ENCODE assay signal across 1 cellular context in the genomic region with DNA sequence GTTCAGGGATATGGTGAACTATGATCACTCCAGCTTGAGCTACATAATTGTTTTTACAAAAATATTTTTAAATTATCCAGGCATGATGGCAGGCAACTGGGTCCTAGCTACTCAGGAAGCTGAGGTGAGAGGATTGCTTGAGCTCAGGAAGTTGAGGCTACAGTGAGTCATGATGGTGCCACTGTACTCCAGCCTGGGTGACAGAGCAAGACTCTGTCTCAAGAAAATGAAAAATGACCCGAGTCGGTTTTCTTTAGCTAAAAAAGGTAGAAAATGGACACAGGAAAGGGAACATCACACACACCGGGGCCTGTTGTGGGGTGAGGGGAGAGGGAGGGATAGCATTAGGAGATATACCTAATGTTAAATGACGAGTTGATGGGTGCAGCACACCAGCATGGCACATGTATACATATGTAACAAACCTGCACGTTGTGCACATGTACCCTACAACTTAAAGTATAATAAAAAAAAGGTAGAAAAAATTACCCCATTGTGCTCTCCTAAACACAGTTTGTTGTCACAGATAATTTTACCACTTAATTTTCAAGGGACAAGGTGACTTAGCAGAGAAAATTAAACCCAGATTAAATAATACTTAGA.
TF ChIP-seq lines count a peak whose summit lies in the region.

No MANE protein-coding gene starts in this region.

TF ChIP-seq in endothelial cell of umbilical vein, 7 proteins besides CTCF, POLR2A, EP300 and RAD21:
- TF ChIP-seq JUN (IDR thresholded peaks at IDR 0.05; ENCODE audit: borderline replicate concordance, insufficient read depth, insufficient read length, low read depth) (peak; percentile 33), FOS (IDR thresholded peaks at IDR 0.05; ENCODE audit: borderline replicate concordance, insufficient read depth, low read length) (peak; percentile 23)
